Comparison of ENCODE assay signal across 11 cellular contexts in the genomic region with DNA sequence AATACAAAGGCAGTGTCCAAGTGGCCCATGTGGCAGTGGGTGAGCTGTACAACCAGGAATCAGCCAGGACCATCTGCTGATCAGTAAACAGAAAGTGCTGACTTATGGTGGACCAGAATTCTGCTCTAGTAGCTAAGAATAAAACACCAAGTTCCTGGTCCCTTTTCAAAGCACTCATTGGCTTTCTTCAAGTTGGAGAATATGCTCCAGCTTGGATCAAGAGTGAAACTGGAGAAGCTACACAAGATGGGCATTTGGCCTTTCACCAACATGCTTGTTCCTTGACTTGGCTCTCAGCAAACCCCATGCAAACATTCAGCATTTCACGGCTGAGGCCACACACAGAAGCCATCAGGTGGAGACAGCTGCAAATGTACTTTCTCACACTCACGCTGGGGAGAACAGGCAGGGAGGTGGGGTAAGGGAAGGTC. TPM values are rescaled to one million over a fixed set of nuclear protein-coding genes. Genes with fewer than 3 reads are reported as not detected.
DNase-seq lines count a peak whose midpoint lies in the region; ATAC-seq, FAIRE-seq and TF ChIP-seq lines count a peak whose summit lies in the region.
"Had no signal": no experiment of that assay in that cellular context is flagged by ENCODE, and none has a peak within 500 bp of the region (broad histone marks: within the 10 kb centered on the region; RNA-seq: fewer than 3 reads in every experiment).

No MANE protein-coding gene starts in this region.

- no peak overlapping the region for H3K4me3 ChIP-seq in CD8-positive, alpha-beta memory T cell (ENCODE audit: low read length)
- no peak overlapping the region for H3K4me3 ChIP-seq in H1 (ENCODE audit: extremely low read depth in 1 of 4, insufficient read depth in 2 of 4, low read depth in 3 of 4, low read length in 4 of 4)
- H3K4me3 ChIP-seq: lung had no signal

- no peak overlapping the region for H2BK12ac ChIP-seq in H1 (ENCODE audit: low read depth, low read length)

- no peak overlapping the region for H4K5ac ChIP-seq in H1 (ENCODE audit: insufficient read length, low read depth, low read length)

- H2BK15ac ChIP-seq in H1 (ENCODE audit: low read length) = no peak overlapping the region

- TF ChIP-seq POLR2A in H1 (IDR thresholded peaks at IDR 0.05; ENCODE audit: control extremely low read depth in 1 of 2, low read depth in 2 of 2, low read length in 2 of 2) = no peak

- H3K36me3 Mint-ChIP-seq in CD8-positive, alpha-beta memory T cell = no peaks in the 10 kb centered on the region

- H3K4me1 ChIP-seq in CD8-positive, alpha-beta memory T cell (ENCODE audit: insufficient read depth, low read length) = no peaks in the 10 kb centered on the region
- H3K4me1 ChIP-seq in H1 (replicated peaks in 1 of 4; ENCODE audit: control insufficient read depth in 3 of 4, insufficient read depth in 4 of 4, low read length in 3 of 4) = peaks cover 0 to 4% (median 0%) of the 10 kb centered on the region in 4 experiments; a peak in 2 of 7 replicates

- CTCF ChIA-PET in CD8-positive, alpha-beta memory T cell (lab: Charles Lee) = no interaction called here
- CTCF ChIA-PET in H1 (lab: Charles Lee; ENCODE audit: partially characterized antibody) = interaction anchor here (0.8 to 1.4 kb wide), 3 partner anchors 10 to 16 kb away, joined by 3 to 5 read pairs (median 5); no protein-coding TSS in a partner anchor

- no peak overlapping the region for H3K56ac ChIP-seq in H1 (replicated peaks; ENCODE audit: insufficient read length, low read depth, low read length)

- no peak for FAIRE-seq in H1 (lab: Jason Lieb, UNC)

- no peaks in the 10 kb centered on the region for H4K20me1 ChIP-seq in H1 (replicated peaks in 1 of 2; ENCODE audit: control insufficient read depth in 1 of 2, insufficient read depth in 2 of 2, low read length in 2 of 2)

- no peak overlapping the region for H4K91ac ChIP-seq in H1 (replicated peaks; ENCODE audit: insufficient read length, low read length)

- H3K18ac ChIP-seq in H1 (ENCODE audit: extremely low read depth, low read length) = no peak overlapping the region

- H4K8ac ChIP-seq in H1 (ENCODE audit: extremely low read depth, insufficient read depth, low read length) = no peak overlapping the region

- H3K79me1 ChIP-seq in H1 (ENCODE audit: low read depth, low read length) = no peaks in the 10 kb centered on the region

- H3K79me2 ChIP-seq in H1 (ENCODE audit: control insufficient read depth in 1 of 2, insufficient read depth in 2 of 2, low read length in 2 of 2) = no peaks in the 10 kb centered on the region

- no peaks in the 10 kb centered on the region for H3K4me1 Mint-ChIP-seq in CD8-positive, alpha-beta memory T cell

- peak overlapping the region; percentile 33 for H3K27ac ChIP-seq in CD8-positive, alpha-beta memory T cell (ENCODE audit: low read depth, low read length)
- no peak overlapping the region for H3K27ac ChIP-seq in H1 (ENCODE audit: low read depth, low read length)

- H3K14ac ChIP-seq in H1 (ENCODE audit: insufficient read length) = no peak overlapping the region

- H2BK20ac ChIP-seq in H1 (ENCODE audit: low read length) = no peak overlapping the region

- H3K9me3 ChIP-seq in CD8-positive, alpha-beta memory T cell (ENCODE audit: low read length) = no peaks in the 10 kb centered on the region
- no peaks in the 10 kb centered on the region for H3K9me3 ChIP-seq in H1 (ENCODE audit: insufficient read depth in 2 of 2, low read depth in 1 of 2, low read length in 1 of 2)

- POLR2A ChIA-PET in CD8-positive, alpha-beta memory T cell (lab: Charles Lee) = no interaction called here
- POLR2A ChIA-PET in H1 (lab: Charles Lee; ENCODE audit: partially characterized antibody) = interaction anchor here (0.9 kb wide), 1 partner anchor 27 kb away, joined by 3 read pairs; no protein-coding TSS in a partner anchor

- 70% methylated on average over 2 of the region's 2 CpGs; no CpG with 5 or more reads in 1 of the 2 experiments for WGBS in H1 (ENCODE audit: extremely low coverage in 1 of 2, insufficient coverage in 1 of 2, insufficient read length in 1 of 2, insufficient replicate concordance in 2 of 2, low coverage in 1 of 2, low lambda C conversion rate in 2 of 2, missing lambda C conversion rate in 1 of 2), 2 experiments

- H3K9me3 Mint-ChIP-seq in CD8-positive, alpha-beta memory T cell = no peaks in the 10 kb centered on the region

- H3K4me3 Mint-ChIP-seq in CD8-positive, alpha-beta memory T cell = no peak overlapping the region

- no peak overlapping the region for H3K9ac ChIP-seq in H1 (replicated peaks in 1 of 4; ENCODE audit: extremely low read depth in 1 of 4, low read depth in 3 of 4, low read length in 3 of 4)

- no peak overlapping the region for H3K4ac ChIP-seq in H1 (replicated peaks; ENCODE audit: insufficient read length, low read depth, low read length)

- H3K27ac Mint-ChIP-seq in CD8-positive, alpha-beta memory T cell = peak overlapping the region in 1 of 8 donors; percentile 6

- peaks cover 5 to 20% of the 10 kb centered on the region in 2 donors for H3K27me3 Mint-ChIP-seq in CD8-positive, alpha-beta memory T cell

- no peak overlapping the region for H2AFZ ChIP-seq in H1 (ENCODE audit: low read length)

- TF ChIP-seq EP300 in H1 (IDR thresholded peaks at IDR 0.05; ENCODE audit: borderline replicate concordance in 1 of 2, low read depth in 2 of 2, low read length in 2 of 2) = no peak

- H3K23me2 ChIP-seq in H1 (ENCODE audit: low read depth, low read length) = no peaks in the 10 kb centered on the region

- H3K27me3 ChIP-seq in CD8-positive, alpha-beta memory T cell (ENCODE audit: insufficient read depth, low read length, poor library complexity, severe bottlenecking) = no peaks in the 10 kb centered on the region
- H3K27me3 ChIP-seq in H1 (replicated peaks in 1 of 4; ENCODE audit: control insufficient read depth in 3 of 4, extremely low read depth in 1 of 4, insufficient read depth in 3 of 4, low read length in 3 of 4) = no peaks in the 10 kb centered on the region

- ATAC-seq in GM19452 (IDR thresholded peaks at IDR 0.05; ENCODE audit: unreplicated experiment) (peak; percentile 75), HG03378 (IDR thresholded peaks at IDR 0.05; ENCODE audit: unreplicated experiment) (peak; percentile 52)

- DNase-seq in CD8-positive, alpha-beta memory T cell = no peak
- DNase-seq in H1 (ENCODE audit: low read depth in 1 of 2, low spot score in 2 of 2) = no peak
- DNase-seq in NCI-H1930 (lab: John Stamatoyannopoulos, UW) = no peak
- DNase-seq in D341Med (ENCODE audit: low spot score) = no peak
- no peak for DNase-seq in AG08395 (ENCODE audit: low spot score)
- DNase-seq in GOT3 (lab: John Stamatoyannopoulos, UW) = no peak
- DNase-seq: DND-41; stimulated activated naive CD4-positive, alpha-beta T cell treated with Interleukin-2 at 50 U/mL for 16 hours had no signal

- H2BK120ac ChIP-seq in H1 (replicated peaks; ENCODE audit: low read depth, low read length) = no peak overlapping the region

- no peak for TF ChIP-seq CTCF in H1 (IDR thresholded peaks at IDR 0.05; ENCODE audit: control extremely low read depth in 1 of 3, insufficient read depth in 1 of 3, low read depth in 1 of 3, low read length in 3 of 3)

- no peak; a peak in 1 of 4 replicates for TF ChIP-seq RAD21 in H1 (IDR thresholded peaks at IDR 0.05 in 1 of 2, conservative IDR thresholded peaks at IDR 0.05 in 1 of 2; ENCODE audit: low read depth in 2 of 2, low read length in 2 of 2)

- H2BK5ac ChIP-seq in H1 (ENCODE audit: low read depth, low read length) = no peak overlapping the region

- H3K4me2 ChIP-seq in H1 (ENCODE audit: insufficient read depth in 1 of 2, low read depth in 2 of 2, low read length in 2 of 2) = no peak overlapping the region

- no peaks in the 10 kb centered on the region for H3K36me3 ChIP-seq in CD8-positive, alpha-beta memory T cell (ENCODE audit: insufficient read depth, low read length)
- no peaks in the 10 kb centered on the region for H3K36me3 ChIP-seq in H1 (ENCODE audit: control insufficient read depth in 2 of 4, insufficient read depth in 4 of 4, low read length in 3 of 4)

- H2AK5ac ChIP-seq in H1 (ENCODE audit: low read depth, low read length) = 0 out of 2 replicates have a peak overlapping the region, but pooled peaks have one; percentile 25

- H3K23ac ChIP-seq in H1 (ENCODE audit: insufficient read length) = no peak overlapping the region

TF ChIP-seq in H1, 55 proteins besides CTCF, POLR2A, EP300 and RAD21:
- TF ChIP-seq, protein P1, sequence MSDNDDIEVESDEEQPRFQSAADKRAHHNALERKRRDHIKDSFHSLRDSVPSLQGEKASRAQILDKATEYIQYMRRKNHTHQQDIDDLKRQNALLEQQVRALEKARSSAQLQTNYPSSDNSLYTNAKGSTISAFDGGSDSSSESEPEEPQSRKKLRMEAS (IDR thresholded peaks at IDR 0.05) = no peak
- TF ChIP-seq CTBP2 (IDR thresholded peaks at IDR 0.05; ENCODE audit: borderline replicate concordance, insufficient read depth, insufficient read length, low read length) = no peak
- no peak for TF ChIP-seq SAP30 (IDR thresholded peaks at IDR 0.05; ENCODE audit: insufficient read depth, insufficient replicate concordance, low read length)
- no peak for TF ChIP-seq SIRT6 (IDR thresholded peaks at IDR 0.05; ENCODE audit: low read length)
- TF ChIP-seq PHF8 (conservative IDR thresholded peaks at IDR 0.05; ENCODE audit: low read depth, low read length) = no peak
- TF ChIP-seq HDAC2 (IDR thresholded peaks at IDR 0.05; ENCODE audit: borderline replicate concordance in 1 of 2, low read depth in 2 of 2, low read length in 2 of 2) = no peak
TF ChIP-seq in H1: peak in this region for 0.

RNA-seq across cellular contexts. Expression of a gene that starts 32.1 kb away (rescaled TPM):
- total RNA-seq in CD8-positive, alpha-beta memory T cell = 1 to 10 TPM; 1.9 to 2.9 TPM
- 2.5 TPM for polyA plus RNA-seq in CD8-positive, alpha-beta memory T cell
- total RNA-seq in H1 (2021; fragmentation: NEBNext Ultra II Directional; extraction: Animal tissue kit (Norgen Biotek cat#: 25700)) = 12.0 and 14.0 TPM in 2 replicates
- 11.1 and 16.9 TPM in 2 replicates for polyA plus RNA-seq in H1 (2011; rRNA removed)
- 10.9 TPM for polyA plus RNA-seq in H1 (2011; cell fraction: cytosol; rRNA removed)
- 14.1 TPM for polyA plus RNA-seq in H1 (2011; cell fraction: nucleus; rRNA removed)
- polyA plus RNA-seq in H1 (2012, experiment 1 of 2) = 11.8 to 13.5 TPM (median 12.9 TPM) in 4 replicates
- polyA plus RNA-seq in H1 (2012, experiment 2 of 2) = 9.3 TPM
- 5.7 TPM for polyA plus RNA-seq in H1 (2013, experiment 1 of 2)
- polyA plus RNA-seq in H1 (2013, experiment 2 of 2) = 8.1 TPM
- polyA minus RNA-seq in H1 (2011; rRNA and poly(A)+ RNA removed) = 19.0 and 23.9 TPM in 2 replicates
- 10.1 TPM for polyA minus RNA-seq in H1 (2011; cell fraction: cytosol; rRNA and poly(A)+ RNA removed)
- 32.0 TPM for polyA minus RNA-seq in H1 (2011; cell fraction: nucleus; rRNA and poly(A)+ RNA removed)
